Comparison of ENCODE assay signal across 25 cellular contexts in the genomic region with DNA sequence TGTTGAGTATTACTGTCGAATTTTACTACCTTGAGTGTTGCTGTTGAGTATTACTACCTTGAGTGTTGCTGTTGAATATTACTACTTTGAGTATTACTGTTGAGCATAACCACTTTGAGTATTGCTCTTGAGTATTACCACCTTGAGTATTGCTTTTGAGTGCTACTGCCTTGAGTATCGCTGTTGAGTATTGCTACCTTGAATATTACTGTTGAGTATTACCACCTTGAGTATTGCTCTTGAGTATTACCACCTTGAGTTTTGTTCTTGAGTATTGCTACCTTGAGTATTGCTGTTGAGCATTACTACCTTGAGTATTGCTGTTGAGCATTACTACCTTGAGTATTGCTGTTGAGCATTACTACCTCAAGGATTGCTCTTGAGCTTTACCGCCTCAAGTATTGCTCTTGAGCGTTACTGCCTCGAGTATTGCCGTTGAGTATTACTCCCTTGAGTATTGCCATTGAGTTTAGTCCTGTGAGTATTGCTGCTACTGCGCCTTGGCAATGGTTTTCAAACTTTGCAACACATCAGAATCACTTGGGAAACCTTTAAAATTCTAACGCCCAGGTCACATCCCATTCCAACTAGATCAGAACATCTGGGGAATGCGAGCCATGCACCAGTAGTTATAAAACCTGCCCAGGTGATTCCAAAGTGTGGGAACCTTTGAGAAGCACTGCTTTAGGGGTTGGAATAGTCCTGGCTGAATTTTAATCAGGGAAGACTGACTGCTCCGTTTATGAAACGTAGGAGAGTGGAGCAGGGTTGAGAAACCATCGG.
"Had no signal": no experiment of that assay in that cellular context is flagged by ENCODE, and none has a peak within 500 bp of the region (broad histone marks: within the 10 kb centered on the region; RNA-seq: fewer than 3 reads in every experiment).

No MANE protein-coding gene starts in this region.

- H3K4me1 ChIP-seq: psoas muscle had no signal

- ATAC-seq: activated T-cell treated with anti-CD3 and anti-CD28 coated beads, Interleukin-2, amount 50 U/mL, for 72 hours; gastroesophageal sphincter; pancreas; psoas muscle; stimulated activated naive B cell treated with anti-CD40 and anti-IgM and Interleukin-4, amounts not matched to agents 10 μg/mL and 1 μg/mL and 100 μg/mL, for 72 hours had no signal

- H3K4me2 ChIP-seq: smooth muscle cell had no signal

- DNase-seq: activated CD4-positive, alpha-beta T cell treated with anti-CD3 and anti-CD28 coated beads for 4 hours; activated CD4-positive, alpha-beta T cell treated with anti-CD3 and anti-CD28 coated beads, Interleukin-2, amount 50 U/mL, for 4 hours; activated naive CD4-positive, alpha-beta T cell; activated T-cell treated with anti-CD3 and anti-CD28 coated beads for 4 hours; activated T-cell treated with anti-CD3 and anti-CD28 coated beads, Interleukin-2, amount 50 U/mL, for 72 hours; anterior cingulate cortex; dorsolateral prefrontal cortex; effector memory CD4-positive, alpha-beta T cell; head of caudate nucleus; hippocampal formation; left cardiac atrium; mammary epithelial cell; naive B cell; pancreas; psoas muscle; stimulated activated CD4-positive, alpha-beta T cell treated with anti-CD3 and anti-CD28 coated beads, Interleukin-2, amount 100 ng/mL, for 24 hours; stimulated activated naive B cell treated with anti-CD40 and anti-IgM and Interleukin-4, amounts not matched to agents 10 μg/mL and 1 μg/mL and 100 μg/mL, for 72 hours; stomach; transverse colon had no signal

- H3K4me3 ChIP-seq: cardiac muscle cell, coronary artery, dorsolateral prefrontal cortex, gastroesophageal sphincter, pancreas, psoas muscle, smooth muscle cell, stomach, transverse colon had no signal

- H3K36me3 ChIP-seq: cardiac muscle cell, gastroesophageal sphincter, pancreas, stomach, transverse colon had no signal

- H3K9me3 ChIP-seq: gastroesophageal sphincter, pancreas, psoas muscle, stomach, transverse colon had no signal

- H3K27me3 ChIP-seq: cardiac muscle cell, dorsolateral prefrontal cortex, gastroesophageal sphincter, pancreas, stomach, transverse colon had no signal

- FAIRE-seq: keratinocyte, pancreas, urothelium cell line had no signal

- H3K27ac ChIP-seq: cardiac muscle cell, coronary artery, dorsolateral prefrontal cortex, gastroesophageal sphincter, pancreas, psoas muscle, stomach, transverse colon had no signal
